In genomic region chr6:14267885-14268660, GRCh38 we compare ENCODE assay signal across 27 cellular contexts.
"Had no signal": no experiment of that assay in that cellular context is flagged by ENCODE, and none has a peak within 500 bp of the region (broad histone marks: within the 10 kb centered on the region; RNA-seq: fewer than 3 reads in every experiment).

No MANE protein-coding gene starts in this region.

- DNase-seq: effector CD4-positive, alpha-beta T cell; foreskin keratinocyte; heart left ventricle; kidney; mesendoderm; midbrain; naive thymus-derived CD4-positive, alpha-beta T cell; nucleus accumbens; ovary; posterior cingulate gyrus; psoas muscle; right cardiac atrium; spleen; stimulated activated CD4-positive, alpha-beta T cell treated with anti-CD3 and anti-CD28 coated beads, Interleukin-4, amount 100 ng/mL, for 4 hours; stimulated activated naive CD4-positive, alpha-beta T cell; stomach; thyroid gland; upper lobe of right lung; uterus had no signal

- H3K27me3 Mint-ChIP-seq: naive thymus-derived CD4-positive, alpha-beta T cell had no signal

- H2AFZ ChIP-seq: hepatocyte had no signal

- H3K4me3 Mint-ChIP-seq: naive thymus-derived CD4-positive, alpha-beta T cell; nephron had no signal

- H3K27me3 ChIP-seq: foreskin keratinocyte, gastroesophageal sphincter, heart left ventricle, hepatocyte, spleen, stomach, thyroid gland, upper lobe of right lung, uterus had no signal

- H3K36me3 ChIP-seq: gastroesophageal sphincter, heart left ventricle, ovary, spleen, stomach, thyroid gland, upper lobe of right lung, uterus had no signal

- H3K27ac ChIP-seq: coronary artery, epithelial cell of prostate, foreskin keratinocyte, gastroesophageal sphincter, heart left ventricle, hepatocyte, ovary, psoas muscle, skin epidermis, spleen, stomach, thyroid gland, upper lobe of right lung, uterus had no signal

- H3K79me2 ChIP-seq: hepatocyte had no signal

- H3K27ac Mint-ChIP-seq: nephron had no signal

- H3K4me3 ChIP-seq: coronary artery, gastroesophageal sphincter, heart left ventricle, hepatocyte, ovary, psoas muscle, skin epidermis, spleen, stomach, thyroid gland, upper lobe of right lung, uterus had no signal

- H3K4me2 ChIP-seq: hepatocyte had no signal

- ATAC-seq: esophagus mucosa; foreskin keratinocyte; gastroesophageal sphincter; heart left ventricle; left lobe of liver; naive thymus-derived CD4-positive, alpha-beta T cell; psoas muscle; right cardiac atrium; upper lobe of right lung had no signal

- H3K4me1 ChIP-seq: gastroesophageal sphincter, psoas muscle, thyroid gland, upper lobe of right lung, uterus had no signal

- H3K9me3 ChIP-seq: ovary, thyroid gland, uterus had no signal
